15 cellular contexts compared by ENCODE assay signal in genomic region chr6:140677781-140678528, GRCh38.
DNase-seq lines count a peak whose midpoint lies in the region; ATAC-seq lines count a peak whose summit lies in the region.
"Had no signal": no experiment of that assay in that cellular context is flagged by ENCODE, and none has a peak within 500 bp of the region (broad histone marks: within the 10 kb centered on the region; RNA-seq: fewer than 3 reads in every experiment).

No MANE protein-coding gene starts in this region.

- peak; percentile 69 to 72 for ATAC-seq in stimulated activated naive B cell treated with anti-CD40 and anti-IgM and Interleukin-4, amounts not matched to agents 10 μg/mL and 1 μg/mL and 100 μg/mL, for 72 hours (replicated peaks)
- no peak for ATAC-seq in HG02610 (IDR thresholded peaks at IDR 0.05; ENCODE audit: unreplicated experiment)
- ATAC-seq: HepG2, PC-3 had no signal

- H3K4me1 Mint-ChIP-seq in stimulated activated naive B cell treated with anti-CD40 and anti-IgM and Interleukin-4, amounts not matched to agents 10 μg/mL and 1 μg/mL and 100 μg/mL, for 72 hours: peaks cover 6 to 10% of the 10 kb centered on the region in 2 donors

- H3K36me3 Mint-ChIP-seq in stimulated activated naive B cell treated with anti-CD40 and anti-IgM and Interleukin-4, amounts not matched to agents 10 μg/mL and 1 μg/mL and 100 μg/mL, for 72 hours: no peaks in the 10 kb centered on the region

- no peak overlapping the region for H3K4me3 Mint-ChIP-seq in stimulated activated naive B cell treated with anti-CD40 and anti-IgM and Interleukin-4, amounts not matched to agents 10 μg/mL and 1 μg/mL and 100 μg/mL, for 72 hours

- peaks cover 0 to 3% of the 10 kb centered on the region in 2 donors for H3K9me3 Mint-ChIP-seq in stimulated activated naive B cell treated with anti-CD40 and anti-IgM and Interleukin-4, amounts not matched to agents 10 μg/mL and 1 μg/mL and 100 μg/mL, for 72 hours

- peaks cover 0 to 5% of the 10 kb centered on the region in 2 donors for H3K27me3 Mint-ChIP-seq in stimulated activated naive B cell treated with anti-CD40 and anti-IgM and Interleukin-4, amounts not matched to agents 10 μg/mL and 1 μg/mL and 100 μg/mL, for 72 hours

- H3K27ac Mint-ChIP-seq in stimulated activated naive B cell treated with anti-CD40 and anti-IgM and Interleukin-4, amounts not matched to agents 10 μg/mL and 1 μg/mL and 100 μg/mL, for 72 hours: no peak overlapping the region

- DNase-seq in DMS 273 (lab: John Stamatoyannopoulos, UW; ENCODE audit: unreplicated experiment) (peak; percentile 49), DMS 273 treated with DMSO at 0.1 percent for 48 hours (lab: John Stamatoyannopoulos, UW) (no peak), amniotic epithelial cell (ENCODE audit: low read depth) (peak; percentile 1), iris pigment epithelial cell (ENCODE audit: low read depth) (peak; percentile 63), NCI-H748 (lab: John Stamatoyannopoulos, UW; ENCODE audit: unreplicated experiment) (no peak), NCI-H774 (lab: John Stamatoyannopoulos, UW) (no peak)
- no peak for DNase-seq in stimulated activated naive B cell treated with anti-CD40 and anti-IgM and Interleukin-4, amounts not matched to agents 10 μg/mL and 1 μg/mL and 100 μg/mL, for 72 hours
- DNase-seq: COR-L47, DMS79, GF-D8, Kasumi-1, NCI-H2029, PC-3 had no signal

Comparison
In these comparisons a context has a peak if more than half of its experiments do, and no peak if none do; other contexts are left out.
1. DNase-seq: peak in DMS 273 (single experiment), amniotic epithelial cell (single experiment) and iris pigment epithelial cell (single experiment); none in DMS 273 treated with DMSO at 0.1 percent for 48 hours (single experiment), stimulated activated naive B cell treated with anti-CD40 and anti-IgM and Interleukin-4, amounts not matched to agents 10 μg/mL and 1 μg/mL and 100 μg/mL, for 72 hours (single experiment), NCI-H748 (single experiment) and NCI-H774 (single experiment).